In the genomic region with DNA sequence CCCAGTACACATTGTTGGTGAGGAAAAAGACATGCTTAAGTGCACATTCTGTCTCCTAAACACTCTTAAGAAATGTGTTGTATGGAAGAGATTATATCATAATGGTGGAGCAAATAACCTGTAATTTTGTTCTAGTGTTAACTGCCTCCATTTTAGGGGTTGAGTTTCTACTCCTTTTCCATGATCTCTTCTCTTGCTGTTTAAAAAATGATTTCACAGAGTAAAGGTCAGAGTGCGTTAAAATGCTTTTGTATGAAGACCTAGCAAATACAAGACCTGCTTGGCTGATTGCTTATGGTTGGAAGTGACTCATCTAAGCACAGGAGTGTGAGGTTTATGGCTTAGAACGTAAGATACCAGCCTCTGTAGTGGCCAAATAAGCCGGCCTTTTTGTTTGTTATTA, we compare ENCODE assay signal across 19 cellular contexts.
DNase-seq lines count a peak whose midpoint lies in the region; ATAC-seq, FAIRE-seq and TF ChIP-seq lines count a peak whose summit lies in the region.
"Had no signal": no experiment of that assay in that cellular context is flagged by ENCODE, and none has a peak within 500 bp of the region (broad histone marks: within the 10 kb centered on the region; RNA-seq: fewer than 3 reads in every experiment).

No MANE protein-coding gene starts in this region.

- H3K79me2 ChIP-seq in HepG2 (ENCODE audit: insufficient read depth, low read length): peaks cover 2% of the 10 kb centered on the region

- FAIRE-seq in HepG2 (lab: Jason Lieb, UNC): peak; percentile 73

- no peaks in the 10 kb centered on the region for H3K9me3 ChIP-seq in HepG2 (ENCODE audit: low read length)
- H3K9me3 ChIP-seq: heart left ventricle, prostate gland, stomach had no signal

- TF ChIP-seq EP300 in HepG2 (IDR thresholded peaks at IDR 0.05; ENCODE audit: low read depth in 2 of 2, low read length in 2 of 2) (no peak; a peak in 1 of 4 replicates), HepG2 (CRISPR knock-in tag; IDR thresholded peaks at IDR 0.05; ENCODE audit: borderline replicate concordance) (peak; percentile 42; the same call in 1 of the 2 replicates)

- H3K36me3 ChIP-seq in HepG2 (replicated peaks in 1 of 2; ENCODE audit: control insufficient read depth in 1 of 2, insufficient read depth in 2 of 2, low read length in 2 of 2): peaks cover 0 to 31% of the 10 kb centered on the region in 2 experiments; a peak in 2 of 5 replicates
- H3K36me3 ChIP-seq: prostate gland had no signal

- no peaks in the 10 kb centered on the region for H3K27me3 ChIP-seq in HepG2 (ENCODE audit: control insufficient read depth in 1 of 2, insufficient read depth in 2 of 2, low read length in 2 of 2)
- H3K27me3 ChIP-seq: heart left ventricle, stomach had no signal

- H3K4me3 ChIP-seq in astrocyte of the cerebellum (ENCODE audit: low read depth, low read length) (no peak overlapping the region), HepG2 (replicated peaks in 1 of 3; ENCODE audit: insufficient read depth in 1 of 3, low read depth in 2 of 3, low read length in 3 of 3) (no peak overlapping the region)
- H3K4me3 ChIP-seq: heart left ventricle, prostate gland, stomach had no signal

- peaks cover 16% of the 10 kb centered on the region for H4K20me1 ChIP-seq in HepG2 (ENCODE audit: insufficient read depth, low read length)

- peaks cover 70% of the 10 kb centered on the region for H3K4me1 ChIP-seq in HepG2 (ENCODE audit: insufficient read depth, low read length)
- H3K4me1 ChIP-seq: prostate gland had no signal

- peaks cover 37% of the 10 kb centered on the region for H3K4me1 Mint-ChIP-seq in Calu3 (ENCODE audit: low read depth, unreplicated experiment)

- POLR2A ChIA-PET in HepG2 (lab: Yijun Ruan, JAX): no interaction called here

- TF ChIP-seq CTCF in Calu3 (IDR thresholded peaks at IDR 0.05; ENCODE audit: unreplicated experiment): no peak
- TF ChIP-seq CTCF in astrocyte of the cerebellum (IDR thresholded peaks at IDR 0.05; ENCODE audit: low read depth, low read length, missing control alignments): no peak
- no peak for TF ChIP-seq CTCF in HepG2 (CRISPR knock-in tag; IDR thresholded peaks at IDR 0.05)

- CTCF ChIA-PET in Calu3 (lab: Charles Lee) (no interaction called here), HepG2 (lab: Yijun Ruan, JAX; ENCODE audit: low intra/inter-chr PET ratio, low total read pairs) (no interaction called here)

- H3K36me3 Mint-ChIP-seq in Calu3 (ENCODE audit: insufficient read depth, unreplicated experiment): peaks cover 18% of the 10 kb centered on the region

- H3K9me3 Mint-ChIP-seq in Calu3 (ENCODE audit: low read depth, unreplicated experiment): no peaks in the 10 kb centered on the region
- H3K9me3 Mint-ChIP-seq: activated CD4-positive, alpha-beta memory T cell treated with anti-CD3 and anti-CD28 coated beads, Interleukin-2, amount 10 ng/mL, durations not matched to agents 7 days and 5 days; activated naive CD8-positive, alpha-beta T cell treated with anti-CD3 and anti-CD28 coated beads, Interleukin-2, amount 10 ng/mL, durations not matched to agents 7 days and 5 days; CD14-positive monocyte; memory B cell; T-helper 1 cell treated with Interleukin-12 subunit alpha and Interleukin-12 subunit beta and Interleukin-4 antibody, amounts not matched to agents 30 μg/mL and 1 μg/mL, for 36 hours had no signal

- ATAC-seq in HepG2 (peak; percentile 86), HG02588 (IDR thresholded peaks at IDR 0.05; ENCODE audit: unreplicated experiment) (no peak)
- ATAC-seq: heart left ventricle had no signal

- no peak for DNase-seq in Calu3
- DNase-seq in HT1080 (ENCODE audit: low read depth): peak; percentile 73
- DNase-seq in astrocyte of the cerebellum (ENCODE audit: low read depth): peak; percentile 49
- peak; percentile 83 for DNase-seq in HepG2 (ENCODE audit: low spot score)
- no peak for DNase-seq in middle frontal gyrus (ENCODE audit: extremely low spot score, low spot score)
- DNase-seq in cardiac septum (ENCODE audit: low spot score): no peak
- no peak for DNase-seq in NCI-H1105 treated with DMSO at 0.1 percent for 48 hours (lab: John Stamatoyannopoulos, UW)
- DNase-seq: activated CD4-positive, alpha-beta memory T cell treated with anti-CD3 and anti-CD28 coated beads, Interleukin-2, amount 10 ng/mL, durations not matched to agents 7 days and 5 days; activated naive CD8-positive, alpha-beta T cell treated with anti-CD3 and anti-CD28 coated beads, Interleukin-2, amount 10 ng/mL, durations not matched to agents 7 days and 5 days; effector CD8-positive, alpha-beta T cell; GOT3; heart left ventricle; NCI-H1436 treated with DMSO at 0.1 percent for 48 hours; stomach had no signal

- no peak for TF ChIP-seq POLR2A in HepG2 (IDR thresholded peaks at IDR 0.05; ENCODE audit: insufficient read depth in 1 of 2, low read depth in 2 of 2, low read length in 2 of 2)

- no peak for TF ChIP-seq RAD21 in HepG2 (CRISPR knock-in tag; IDR thresholded peaks at IDR 0.05)

- BruUV-seq in Calu3 (replicated peaks; lab: Mats Ljungman, UMichigan) (no TSS peak), HepG2 (replicated peaks; lab: Mats Ljungman, UMichigan) (no TSS peak)

- no peaks in the 10 kb centered on the region for H3K27me3 Mint-ChIP-seq in Calu3 (ENCODE audit: unreplicated experiment)
- H3K27me3 Mint-ChIP-seq: activated CD4-positive, alpha-beta memory T cell treated with anti-CD3 and anti-CD28 coated beads, Interleukin-2, amount 10 ng/mL, durations not matched to agents 7 days and 5 days; activated naive CD8-positive, alpha-beta T cell treated with anti-CD3 and anti-CD28 coated beads, Interleukin-2, amount 10 ng/mL, durations not matched to agents 7 days and 5 days; memory B cell had no signal

- H3K27ac ChIP-seq in HepG2 (ENCODE audit: extremely low read length, insufficient read depth, low read length): peak overlapping the region; percentile 27
- H3K27ac ChIP-seq: heart left ventricle, prostate gland, stomach had no signal

- intact Hi-C loops in Calu3 (cut with micrococcal nuclease; ENCODE audit: unreplicated experiment) (no loop called here), HepG2 (cut with micrococcal nuclease; ENCODE audit: unreplicated experiment) (loop anchor here (10.0 kb wide), 1 partner anchor 97 kb away; no protein-coding TSS in a partner anchor), cardiac septum (cut with DNase I) (no loop called here)

- 0 out of 2 replicates have a peak overlapping the region, but pooled peaks have one; percentile 23 for H3K4me2 ChIP-seq in HepG2 (ENCODE audit: low read depth, low read length)

- in situ Hi-C loops in astrocyte of the cerebellum (cut with HindIII; ENCODE audit: low sequenced_read_pairs): no loop called here
- in situ Hi-C loops in HepG2 (cut with HindIII; ENCODE audit: extremely low pct_ligation_motif_present, low pct_unique_long_range_greater_than_20kb): no loop called here

- H3K4me3 Mint-ChIP-seq in Calu3 (ENCODE audit: low read depth, unreplicated experiment): no peak overlapping the region
- H3K4me3 Mint-ChIP-seq: activated CD4-positive, alpha-beta memory T cell treated with anti-CD3 and anti-CD28 coated beads, Interleukin-2, amount 10 ng/mL, durations not matched to agents 7 days and 5 days; activated naive CD8-positive, alpha-beta T cell treated with anti-CD3 and anti-CD28 coated beads, Interleukin-2, amount 10 ng/mL, durations not matched to agents 7 days and 5 days; CD14-positive monocyte; memory B cell; T-helper 1 cell treated with Interleukin-12 subunit alpha and Interleukin-12 subunit beta and Interleukin-4 antibody, amounts not matched to agents 30 μg/mL and 1 μg/mL, for 36 hours had no signal

- WGBS in HepG2 (ENCODE audit: low lambda C conversion rate): 13% methylated on average over 3 of the region's 3 CpGs

- H3K27ac Mint-ChIP-seq in Calu3 (ENCODE audit: unreplicated experiment): peak overlapping the region; percentile 33
- H3K27ac Mint-ChIP-seq: activated CD4-positive, alpha-beta memory T cell treated with anti-CD3 and anti-CD28 coated beads, Interleukin-2, amount 10 ng/mL, durations not matched to agents 7 days and 5 days; activated naive CD8-positive, alpha-beta T cell treated with anti-CD3 and anti-CD28 coated beads, Interleukin-2, amount 10 ng/mL, durations not matched to agents 7 days and 5 days; memory B cell; T-helper 1 cell treated with Interleukin-12 subunit alpha and Interleukin-12 subunit beta and Interleukin-4 antibody, amounts not matched to agents 30 μg/mL and 1 μg/mL, for 36 hours had no signal

- H2AFZ ChIP-seq in HepG2 (ENCODE audit: low read length): no peak overlapping the region

- no peak overlapping the region; the same call in 1 of the 2 replicates for H3K9ac ChIP-seq in HepG2 (ENCODE audit: insufficient read depth, low read depth, low read length)

TF ChIP-seq in HepG2, 621 proteins besides CTCF, POLR2A, EP300 and RAD21 (continues in another document):
- TF ChIP-seq NR2F6 (IDR thresholded peaks at IDR 0.05): peak; percentile 67
- TF ChIP-seq NR2F6 (CRISPR knock-in tag; IDR thresholded peaks at IDR 0.05): peak; percentile 61; the same call in 1 of the 2 replicates
- peak; percentile 54; the same call in 1 of the 2 replicates for TF ChIP-seq NR2C2 (CRISPR knock-in tag; IDR thresholded peaks at IDR 0.05; ENCODE audit: borderline replicate concordance)
- TF ChIP-seq SAP130 (CRISPR knock-in tag; IDR thresholded peaks at IDR 0.05; ENCODE audit: low read depth): peak; percentile 60
- TF ChIP-seq RARG (CRISPR knock-in tag; IDR thresholded peaks at IDR 0.05; ENCODE audit: low read depth): no peak
- no peak for TF ChIP-seq ZNF816 (CRISPR knock-in tag; IDR thresholded peaks at IDR 0.05; ENCODE audit: borderline replicate concordance)
- peak; percentile 34; the same call in 1 of the 2 replicates for TF ChIP-seq SOX5 (CRISPR knock-in tag; IDR thresholded peaks at IDR 0.05; ENCODE audit: borderline replicate concordance)
- TF ChIP-seq NCOA2 (CRISPR knock-in tag; IDR thresholded peaks at IDR 0.05): peak; percentile 60
- no peak for TF ChIP-seq TBL1XR1 (IDR thresholded peaks at IDR 0.05; ENCODE audit: borderline replicate concordance, low read length, partially characterized antibody)
- TF ChIP-seq ZNF883 (CRISPR knock-in tag; IDR thresholded peaks at IDR 0.05; ENCODE audit: not compliant biosample characterization): no peak
- TF ChIP-seq POGZ (CRISPR knock-in tag; IDR thresholded peaks at IDR 0.05): 0 out of 2 replicates have a peak, but pooled peaks have one; percentile 12
- no peak for TF ChIP-seq SNAI1 (CRISPR knock-in tag; IDR thresholded peaks at IDR 0.05; ENCODE audit: borderline replicate concordance)

Comparison
In these comparisons a context has a peak if more than half of its experiments do, and no peak if none do; other contexts are left out.
1. DNase-seq: peak in HT1080 (single experiment), astrocyte of the cerebellum (single experiment) and HepG2 (single experiment); none in Calu3 (single experiment), middle frontal gyrus (single experiment), cardiac septum (single experiment) and NCI-H1105 treated with DMSO at 0.1 percent for 48 hours (single experiment).